ENCODE assay signal across 1 cellular context in the genomic region with DNA sequence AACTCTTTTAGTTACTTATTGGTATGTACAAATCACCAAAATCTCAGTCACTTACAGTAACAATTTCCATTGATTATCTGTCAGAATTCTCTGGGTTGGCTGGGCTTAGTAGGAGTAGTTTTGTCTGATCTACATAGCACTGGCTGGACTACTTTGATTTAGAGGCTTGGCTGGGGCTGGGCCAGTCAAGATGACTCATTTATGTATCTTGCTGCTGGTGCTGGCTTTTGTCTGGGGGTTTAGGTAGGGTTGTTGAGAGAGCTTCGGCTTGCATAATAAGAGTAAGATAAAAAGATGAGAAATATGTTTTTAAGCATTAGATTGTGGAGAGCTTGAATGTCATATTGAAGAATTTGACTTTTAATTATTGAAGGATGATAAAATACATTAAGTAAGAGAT.
TF ChIP-seq lines count a peak whose summit lies in the region.

No MANE protein-coding gene starts in this region.

TF ChIP-seq in GM23338, 12 proteins besides CTCF, POLR2A, EP300 and RAD21 (continued from another document):
- TF ChIP-seq, protein P1, sequence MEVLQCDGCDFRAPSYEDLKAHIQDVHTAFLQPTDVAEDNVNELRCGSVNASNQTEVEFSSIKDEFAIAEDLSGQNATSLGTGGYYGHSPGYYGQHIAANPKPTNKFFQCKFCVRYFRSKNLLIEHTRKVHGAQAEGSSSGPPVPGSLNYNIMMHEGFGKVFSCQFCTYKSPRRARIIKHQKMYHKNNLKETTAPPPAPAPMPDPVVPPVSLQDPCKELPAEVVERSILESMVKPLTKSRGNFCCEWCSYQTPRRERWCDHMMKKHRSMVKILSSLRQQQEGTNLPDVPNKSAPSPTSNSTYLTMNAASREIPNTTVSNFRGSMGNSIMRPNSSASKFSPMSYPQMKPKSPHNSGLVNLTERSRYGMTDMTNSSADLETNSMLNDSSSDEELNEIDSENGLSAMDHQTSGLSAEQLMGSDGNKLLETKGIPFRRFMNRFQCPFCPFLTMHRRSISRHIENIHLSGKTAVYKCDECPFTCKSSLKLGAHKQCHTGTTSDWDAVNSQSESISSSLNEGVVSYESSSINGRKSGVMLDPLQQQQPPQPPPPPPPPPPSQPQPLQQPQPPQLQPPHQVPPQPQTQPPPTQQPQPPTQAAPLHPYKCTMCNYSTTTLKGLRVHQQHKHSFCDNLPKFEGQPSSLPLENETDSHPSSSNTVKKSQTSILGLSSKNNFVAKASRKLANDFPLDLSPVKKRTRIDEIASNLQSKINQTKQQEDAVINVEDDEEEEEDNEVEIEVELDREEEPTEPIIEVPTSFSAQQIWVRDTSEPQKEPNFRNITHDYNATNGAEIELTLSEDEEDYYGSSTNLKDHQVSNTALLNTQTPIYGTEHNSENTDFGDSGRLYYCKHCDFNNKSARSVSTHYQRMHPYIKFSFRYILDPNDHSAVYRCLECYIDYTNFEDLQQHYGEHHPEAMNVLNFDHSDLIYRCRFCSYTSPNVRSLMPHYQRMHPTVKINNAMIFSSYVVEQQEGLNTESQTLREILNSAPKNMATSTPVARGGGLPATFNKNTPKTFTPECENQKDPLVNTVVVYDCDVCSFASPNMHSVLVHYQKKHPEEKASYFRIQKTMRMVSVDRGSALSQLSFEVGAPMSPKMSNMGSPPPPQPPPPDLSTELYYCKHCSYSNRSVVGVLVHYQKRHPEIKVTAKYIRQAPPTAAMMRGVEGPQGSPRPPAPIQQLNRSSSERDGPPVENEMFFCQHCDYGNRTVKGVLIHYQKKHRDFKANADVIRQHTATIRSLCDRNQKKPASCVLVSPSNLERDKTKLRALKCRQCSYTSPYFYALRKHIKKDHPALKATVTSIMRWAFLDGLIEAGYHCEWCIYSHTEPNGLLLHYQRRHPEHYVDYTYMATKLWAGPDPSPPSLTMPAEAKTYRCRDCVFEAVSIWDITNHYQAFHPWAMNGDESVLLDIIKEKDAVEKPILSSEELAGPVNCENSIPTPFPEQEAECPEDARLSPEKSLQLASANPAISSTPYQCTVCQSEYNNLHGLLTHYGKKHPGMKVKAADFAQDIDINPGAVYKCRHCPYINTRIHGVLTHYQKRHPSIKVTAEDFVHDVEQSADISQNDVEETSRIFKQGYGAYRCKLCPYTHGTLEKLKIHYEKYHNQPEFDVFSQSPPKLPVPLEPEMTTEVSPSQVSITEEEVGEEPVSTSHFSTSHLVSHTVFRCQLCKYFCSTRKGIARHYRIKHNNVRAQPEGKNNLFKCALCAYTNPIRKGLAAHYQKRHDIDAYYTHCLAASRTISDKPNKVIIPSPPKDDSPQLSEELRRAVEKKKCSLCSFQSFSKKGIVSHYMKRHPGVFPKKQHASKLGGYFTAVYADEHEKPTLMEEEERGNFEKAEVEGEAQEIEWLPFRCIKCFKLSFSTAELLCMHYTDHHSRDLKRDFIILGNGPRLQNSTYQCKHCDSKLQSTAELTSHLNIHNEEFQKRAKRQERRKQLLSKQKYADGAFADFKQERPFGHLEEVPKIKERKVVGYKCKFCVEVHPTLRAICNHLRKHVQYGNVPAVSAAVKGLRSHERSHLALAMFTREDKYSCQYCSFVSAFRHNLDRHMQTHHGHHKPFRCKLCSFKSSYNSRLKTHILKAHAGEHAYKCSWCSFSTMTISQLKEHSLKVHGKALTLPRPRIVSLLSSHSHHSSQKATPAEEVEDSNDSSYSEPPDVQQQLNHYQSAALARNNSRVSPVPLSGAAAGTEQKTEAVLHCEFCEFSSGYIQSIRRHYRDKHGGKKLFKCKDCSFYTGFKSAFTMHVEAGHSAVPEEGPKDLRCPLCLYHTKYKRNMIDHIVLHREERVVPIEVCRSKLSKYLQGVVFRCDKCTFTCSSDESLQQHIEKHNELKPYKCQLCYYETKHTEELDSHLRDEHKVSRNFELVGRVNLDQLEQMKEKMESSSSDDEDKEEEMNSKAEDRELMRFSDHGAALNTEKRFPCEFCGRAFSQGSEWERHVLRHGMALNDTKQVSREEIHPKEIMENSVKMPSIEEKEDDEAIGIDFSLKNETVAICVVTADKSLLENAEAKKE (CRISPR knock-in tag; IDR thresholded peaks at IDR 0.05) = no peak
- TF ChIP-seq POLR2AphosphoS5 (IDR thresholded peaks at IDR 0.05; ENCODE audit: low read depth) = no peak
- TF ChIP-seq JUNB (IDR thresholded peaks at IDR 0.05; ENCODE audit: unreplicated experiment) = no peak
- TF ChIP-seq ZNF331 (CRISPR knock-in tag; IDR thresholded peaks at IDR 0.05; ENCODE audit: low read depth) = no peak
